2 cellular contexts compared by ENCODE assay signal in genomic region chr9:116239-117061, GRCh38.
TF ChIP-seq lines count a peak whose summit lies in the region.

No MANE protein-coding gene starts in this region.

TF ChIP-seq in GM23338, 12 proteins besides CTCF, POLR2A, EP300 and RAD21:
- TF ChIP-seq EZH2 (IDR thresholded peaks at IDR 0.05; ENCODE audit: low read depth, unreplicated experiment) (peak; percentile 92), EZH2phosphoT487 (IDR thresholded peaks at IDR 0.05; ENCODE audit: unreplicated experiment) (peak; percentile 95)

TF ChIP-seq in endothelial cell of umbilical vein, 7 proteins besides CTCF, POLR2A, EP300 and RAD21:
- peak; percentile 25 for TF ChIP-seq EZH2 (IDR thresholded peaks at IDR 0.05; ENCODE audit: borderline replicate concordance, low read depth, low read length, severe bottlenecking)
